ENCODE assay signal across 23 cellular contexts in the genomic region with DNA sequence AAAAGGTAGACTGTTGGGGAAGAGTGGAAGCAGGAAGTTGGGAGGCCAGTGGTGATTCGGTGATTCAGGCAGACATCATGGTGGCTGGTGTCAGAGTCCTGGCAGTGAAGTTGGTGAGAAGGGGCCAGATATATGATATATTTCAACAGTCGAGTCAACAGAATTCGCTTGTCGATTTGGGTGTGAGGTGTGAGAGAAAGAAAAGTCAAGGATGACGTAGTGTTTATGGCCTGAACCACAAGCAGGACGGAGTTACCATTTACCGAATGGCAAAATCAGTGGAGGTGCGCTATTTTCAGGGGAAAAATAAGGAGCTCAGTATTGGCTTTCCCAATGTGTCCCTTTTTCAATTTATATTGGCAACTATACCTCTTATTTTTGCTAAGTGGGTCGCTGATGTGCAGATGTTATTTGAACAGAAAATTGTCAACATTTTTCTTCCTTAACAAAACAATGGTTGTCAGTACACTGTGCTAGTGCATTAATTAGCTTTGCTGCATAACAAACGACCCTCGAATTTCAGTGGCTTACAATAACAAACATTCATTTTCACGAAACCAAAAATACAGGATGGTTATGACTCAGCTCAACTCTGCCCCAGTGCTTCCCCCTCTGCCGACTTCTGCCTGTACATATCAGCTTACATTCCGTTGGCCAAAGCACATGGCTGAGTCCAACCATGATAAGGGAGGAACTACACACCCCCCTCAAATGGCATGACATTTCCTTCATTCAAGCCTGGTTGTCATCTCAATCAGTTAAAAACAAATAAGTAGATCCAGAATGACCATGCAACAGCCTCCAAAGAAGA.
DNase-seq lines count a peak whose midpoint lies in the region; ATAC-seq, FAIRE-seq and TF ChIP-seq lines count a peak whose summit lies in the region.
"Had no signal": no experiment of that assay in that cellular context is flagged by ENCODE, and none has a peak within 500 bp of the region (broad histone marks: within the 10 kb centered on the region; RNA-seq: fewer than 3 reads in every experiment).

No MANE protein-coding gene starts in this region.

- ATAC-seq in HepG2, result no peak
- no peak for ATAC-seq in right lobe of liver
- ATAC-seq: A549, left colon, SK-N-SH treated with all-trans-retinoic acid at 6 μM for 48 hours had no signal

- POLR2A ChIA-PET in HepG2 (lab: Yijun Ruan, JAX), result no interaction called here
- POLR2A ChIA-PET in endothelial cell of umbilical vein (lab: Charles Lee), result no interaction called here

- WGBS in HepG2 (ENCODE audit: low lambda C conversion rate), result 30% methylated on average over 14 of the region's 14 CpGs
- WGBS in right lobe of liver (ENCODE audit: insufficient coverage, low coverage, low lambda C conversion rate, missing lambda C conversion rate), result 77% methylated on average over 14 of the region's 14 CpGs

- H3K9me1 ChIP-seq in endothelial cell of umbilical vein (replicated peaks; ENCODE audit: control insufficient read depth, extremely low read depth, insufficient read depth, low read length), result no peaks in the 10 kb centered on the region

- no peaks in the 10 kb centered on the region for H4K20me1 ChIP-seq in HepG2 (ENCODE audit: insufficient read depth, low read length)
- H4K20me1 ChIP-seq in endothelial cell of umbilical vein (replicated peaks; ENCODE audit: control insufficient read depth, extremely low read depth, insufficient read depth, low read length), result no peaks in the 10 kb centered on the region
- H4K20me1 ChIP-seq: BLaER1 treated with 17β-estradiol and CSF1 and Interleukin-3, amounts not matched to agents 10 nM and 100 nM had no signal

- H3K4me1 ChIP-seq in HepG2 (ENCODE audit: insufficient read depth, low read length) (no peaks in the 10 kb centered on the region), right lobe of liver (no peaks in the 10 kb centered on the region), endothelial cell of umbilical vein (ENCODE audit: control insufficient read depth, extremely low read depth, insufficient read depth, low read length) (no peaks in the 10 kb centered on the region)
- H3K4me1 ChIP-seq: A549; BLaER1 treated with 17β-estradiol and CSF1 and Interleukin-3, amounts not matched to agents 10 nM and 100 nM; Caco-2; tibial nerve had no signal

- intact Hi-C loops in HepG2 (cut with micrococcal nuclease; ENCODE audit: unreplicated experiment) (no loop called here), right lobe of liver (cut with DNase I) (no loop called here), endothelial cell of umbilical vein (cut with micrococcal nuclease) (no loop called here)

- no peaks in the 10 kb centered on the region for H3K36me3 ChIP-seq in HepG2 (replicated peaks in 1 of 2; ENCODE audit: control insufficient read depth in 1 of 2, insufficient read depth in 2 of 2, low read length in 2 of 2)
- H3K36me3 ChIP-seq in right lobe of liver, result no peaks in the 10 kb centered on the region
- H3K36me3 ChIP-seq in endothelial cell of umbilical vein (ENCODE audit: control insufficient read depth in 2 of 2, extremely low read depth in 1 of 2, insufficient read depth in 2 of 2, low read length in 2 of 2), result no peaks in the 10 kb centered on the region
- H3K36me3 ChIP-seq: BLaER1 treated with 17β-estradiol and CSF1 and Interleukin-3, amounts not matched to agents 10 nM and 100 nM; tibial nerve had no signal

- DNase-seq in HepG2 (ENCODE audit: low spot score) (no peak), right lobe of liver (no peak), RCC 7860 (ENCODE audit: low spot score) (peak; percentile 25), endothelial cell of umbilical vein (ENCODE audit: low read depth, low spot score) (no peak), kidney tubule cell (ENCODE audit: low spot score) (no peak), AG08395 (ENCODE audit: low spot score) (no peak), HuH-7.5 (ENCODE audit: low spot score) (no peak), T-helper 2 cell (no peak)
- DNase-seq: activated B cell treated with CpG ODN at 0.5 μM for 24 hours; activated CD4-positive, alpha-beta T cell treated with anti-CD3 and anti-CD28 coated beads, Interleukin-2, amount 50 U/mL, for 48 hours; activated CD8-positive, alpha-beta memory T cell treated with anti-CD3 and anti-CD28 coated beads, Interleukin-2, amount 50 U/mL, for 4 hours; aorta; Caco-2; EL; head of caudate nucleus; KG1; left colon; NCI-H1694; NCI-H526 treated with DMSO at 0.1 percent for 48 hours had no signal

- H3K4me3 ChIP-seq in HepG2 (replicated peaks in 1 of 3; ENCODE audit: insufficient read depth in 1 of 3, low read depth in 2 of 3, low read length in 3 of 3) (no peak overlapping the region), right lobe of liver (no peak overlapping the region), endothelial cell of umbilical vein (replicated peaks in 1 of 3; ENCODE audit: insufficient read depth in 1 of 3, low read depth in 1 of 3, low read length in 3 of 3) (no peak overlapping the region)
- H3K4me3 ChIP-seq: A549; BLaER1 treated with 17β-estradiol and CSF1 and Interleukin-3, amounts not matched to agents 10 nM and 100 nM; tibial nerve had no signal

- BruUV-seq in HepG2 (replicated peaks; lab: Mats Ljungman, UMichigan) (no TSS peak), endothelial cell of umbilical vein (replicated peaks; lab: Mats Ljungman, UMichigan) (no TSS peak)

- CTCF ChIA-PET in HepG2 (lab: Yijun Ruan, JAX; ENCODE audit: low intra/inter-chr PET ratio, low total read pairs) (no interaction called here), endothelial cell of umbilical vein (lab: Charles Lee) (no interaction called here)

- dilution Hi-C loops in endothelial cell of umbilical vein (cut with MboI; ENCODE audit: extremely low pct_ligation_motif_present, low sequenced_read_pairs), result no loop called here

- no peak for FAIRE-seq in HepG2 (lab: Jason Lieb, UNC)
- FAIRE-seq in RCC 7860 (lab: Jason Lieb, UNC), result no peak
- no peak for FAIRE-seq in endothelial cell of umbilical vein (lab: Jason Lieb, UNC)
- FAIRE-seq: A549 had no signal

- no peak for TF ChIP-seq EP300 in HepG2 (IDR thresholded peaks at IDR 0.05; ENCODE audit: low read depth in 2 of 2, low read length in 2 of 2)
- no peak for TF ChIP-seq EP300 in HepG2 (CRISPR knock-in tag; IDR thresholded peaks at IDR 0.05; ENCODE audit: borderline replicate concordance)

- H3K79me2 ChIP-seq in HepG2 (ENCODE audit: insufficient read depth, low read length) (no peaks in the 10 kb centered on the region), endothelial cell of umbilical vein (ENCODE audit: control insufficient read depth, insufficient read depth, low read length) (no peaks in the 10 kb centered on the region)

- H2AFZ ChIP-seq in HepG2 (ENCODE audit: low read length) (no peak overlapping the region), endothelial cell of umbilical vein (ENCODE audit: low read depth, low read length) (no peak overlapping the region)

- H3K27me3 ChIP-seq in HepG2 (ENCODE audit: control insufficient read depth in 1 of 2, insufficient read depth in 2 of 2, low read length in 2 of 2) (no peaks in the 10 kb centered on the region), right lobe of liver (no peaks in the 10 kb centered on the region), endothelial cell of umbilical vein (ENCODE audit: control insufficient read depth in 2 of 2, insufficient read depth in 2 of 2, low read length in 2 of 2) (no peaks in the 10 kb centered on the region)
- H3K27me3 ChIP-seq: BLaER1 treated with 17β-estradiol and CSF1 and Interleukin-3, amounts not matched to agents 10 nM and 100 nM; tibial nerve had no signal

- in situ Hi-C loops in HepG2 (cut with HindIII; ENCODE audit: extremely low pct_ligation_motif_present, low pct_unique_long_range_greater_than_20kb), result no loop called here

- H3K27ac ChIP-seq in HepG2 (ENCODE audit: extremely low read length, insufficient read depth, low read length) (no peak overlapping the region), right lobe of liver (no peak overlapping the region), endothelial cell of umbilical vein (ENCODE audit: insufficient read depth, low read depth, low read length) (no peak overlapping the region)
- H3K27ac ChIP-seq: A549; BLaER1 treated with 17β-estradiol and CSF1 and Interleukin-3, amounts not matched to agents 10 nM and 100 nM; tibial nerve had no signal

- no peak for TF ChIP-seq RAD21 in HepG2 (CRISPR knock-in tag; IDR thresholded peaks at IDR 0.05)

- TF ChIP-seq CTCF in HepG2 (CRISPR knock-in tag; IDR thresholded peaks at IDR 0.05), result no peak
- no peak for TF ChIP-seq CTCF in right lobe of liver (IDR thresholded peaks at IDR 0.05)
- TF ChIP-seq CTCF in endothelial cell of umbilical vein (IDR thresholded peaks at IDR 0.05; ENCODE audit: extremely low read depth in 1 of 2, insufficient read depth in 1 of 2, low read depth in 1 of 2, low read length in 2 of 2), result no peak

- H3K9ac ChIP-seq in HepG2 (ENCODE audit: insufficient read depth, low read depth, low read length) (no peak overlapping the region), endothelial cell of umbilical vein (replicated peaks; ENCODE audit: extremely low read depth, insufficient read depth, low read length) (no peak overlapping the region)
- H3K9ac ChIP-seq: BLaER1 treated with 17β-estradiol and CSF1 and Interleukin-3, amounts not matched to agents 10 nM and 100 nM had no signal

- TF ChIP-seq POLR2A in HepG2 (IDR thresholded peaks at IDR 0.05; ENCODE audit: insufficient read depth in 1 of 2, low read depth in 2 of 2, low read length in 2 of 2), result no peak
- no peak for TF ChIP-seq POLR2A in right lobe of liver (IDR thresholded peaks at IDR 0.05)
- TF ChIP-seq POLR2A in endothelial cell of umbilical vein (IDR thresholded peaks at IDR 0.05; ENCODE audit: low read depth, low read length), result no peak

- H3K9me3 ChIP-seq in HepG2 (ENCODE audit: low read length), result no peaks in the 10 kb centered on the region
- H3K9me3 ChIP-seq in right lobe of liver, result no peaks in the 10 kb centered on the region
- no peaks in the 10 kb centered on the region for H3K9me3 ChIP-seq in endothelial cell of umbilical vein (replicated peaks; ENCODE audit: control insufficient read depth, insufficient read depth, low read length)
- H3K9me3 ChIP-seq: A549, Caco-2, tibial nerve had no signal

- no peak overlapping the region for H3K4me2 ChIP-seq in HepG2 (ENCODE audit: low read depth, low read length)
- H3K4me2 ChIP-seq in endothelial cell of umbilical vein (ENCODE audit: insufficient read depth, low read length), result no peak overlapping the region
- H3K4me2 ChIP-seq: A549; BLaER1 treated with 17β-estradiol and CSF1 and Interleukin-3, amounts not matched to agents 10 nM and 100 nM had no signal

TF ChIP-seq in HepG2, 621 proteins besides CTCF, POLR2A, EP300 and RAD21 (continues in another document):
- peak; percentile 74 for TF ChIP-seq ATF7 (IDR thresholded peaks at IDR 0.05)
- no peak for TF ChIP-seq ATF7 (CRISPR knock-in tag; IDR thresholded peaks at IDR 0.05)

TF ChIP-seq in endothelial cell of umbilical vein, 7 proteins besides CTCF, POLR2A, EP300 and RAD21 (continues in another document):
- TF ChIP-seq JUN (IDR thresholded peaks at IDR 0.05; ENCODE audit: borderline replicate concordance, insufficient read depth, insufficient read length, low read depth), result no peak
- no peak for TF ChIP-seq EZH2 (IDR thresholded peaks at IDR 0.05; ENCODE audit: borderline replicate concordance, low read depth, low read length, severe bottlenecking)
- TF ChIP-seq GATA2 (IDR thresholded peaks at IDR 0.05; ENCODE audit: insufficient read depth, insufficient read length, low read depth, low read length), result peak; percentile 20
- TF ChIP-seq POLR2AphosphoS5 (IDR thresholded peaks at IDR 0.05; ENCODE audit: insufficient read depth, low read depth, low read length), result no peak
- no peak for TF ChIP-seq MYC (IDR thresholded peaks at IDR 0.05; ENCODE audit: low read depth, low read length)
